Comparison of ENCODE assay signal across 8 cellular contexts in the genomic region with DNA sequence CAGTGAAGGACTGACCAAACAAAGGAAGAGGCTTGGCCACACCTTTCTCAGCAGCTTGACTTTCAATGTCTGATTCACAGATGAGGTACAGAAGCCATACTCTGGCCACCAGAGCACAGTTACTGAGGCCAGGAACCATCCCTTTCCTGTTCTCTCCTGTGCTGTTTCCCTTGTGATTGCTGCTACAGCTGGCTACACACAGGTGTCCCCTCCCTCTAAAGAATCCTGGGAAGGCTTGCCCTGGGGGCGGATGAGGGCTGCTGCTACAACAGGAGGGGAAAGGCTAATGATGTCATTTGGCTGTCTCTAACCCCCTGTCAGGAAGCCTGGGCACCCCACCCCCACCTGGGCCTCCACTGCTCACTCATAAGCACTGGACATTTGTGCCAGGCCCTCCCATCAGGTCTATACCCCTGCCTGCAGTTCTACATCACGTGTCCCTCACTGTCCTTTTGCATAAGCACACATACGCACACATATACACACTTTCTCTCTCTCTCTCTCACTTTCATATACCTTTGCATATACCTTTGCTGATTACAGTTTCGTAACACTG. TPM values are rescaled to one million over a fixed set of nuclear protein-coding genes. Genes with fewer than 3 reads are reported as not detected.
A peak's percentile ranks its signal among the peaks of the same experiment; 100 is the strongest.
DNase-seq lines count a peak whose midpoint lies in the region; ATAC-seq and TF ChIP-seq lines count a peak whose summit lies in the region.

No MANE protein-coding gene starts in this region.

- peaks cover 7% of the 10 kb centered on the region for H3K79me2 ChIP-seq in DND-41 (ENCODE audit: insufficient read depth, low read length)
- H3K79me2 ChIP-seq in MM.1S (ENCODE audit: low read length) = no peaks in the 10 kb centered on the region

- peaks cover 32% of the 10 kb centered on the region for H3F3A ChIP-seq in MM.1S (ENCODE audit: insufficient read depth, low read length)

- H3K4me1 ChIP-seq in DND-41 (ENCODE audit: insufficient read depth, low read length) = peaks cover 35% of the 10 kb centered on the region
- H3K4me1 ChIP-seq in MM.1S (ENCODE audit: low read length) = peaks cover 55% of the 10 kb centered on the region

- ATAC-seq in DND-41 (ENCODE audit: insufficient read depth, low read depth) (no peak), GM21381 (IDR thresholded peaks at IDR 0.05; ENCODE audit: unreplicated experiment) (peak; percentile 55)

- TF ChIP-seq CTCF in DND-41 (IDR thresholded peaks at IDR 0.05; ENCODE audit: borderline replicate concordance, extremely low read depth, low read length, poor library complexity, severe bottlenecking) (no peak), MM.1S (IDR thresholded peaks at IDR 0.05; ENCODE audit: low read length) (no peak)

- no peaks in the 10 kb centered on the region for H3K9me3 ChIP-seq in DND-41 (ENCODE audit: insufficient read depth, low read length, severe bottlenecking)
- no peaks in the 10 kb centered on the region for H3K9me3 ChIP-seq in MM.1S (replicated peaks; ENCODE audit: insufficient read depth, low read length)

- H3K36me3 ChIP-seq in DND-41 (ENCODE audit: insufficient read depth, low read length) = peaks cover 21% of the 10 kb centered on the region
- H3K36me3 ChIP-seq in MM.1S (replicated peaks; ENCODE audit: insufficient read depth, low read length) = no peaks in the 10 kb centered on the region

- no peak overlapping the region for H2AFZ ChIP-seq in DND-41 (ENCODE audit: low read depth, low read length)
- H2AFZ ChIP-seq in MM.1S (ENCODE audit: low read length) = no peak overlapping the region

- no peak overlapping the region for H3K9ac ChIP-seq in DND-41 (ENCODE audit: low read depth, low read length)
- H3K9ac ChIP-seq in MM.1S (ENCODE audit: low read length) = peak overlapping the region; percentile 52

- no peak overlapping the region for H3K4me3 ChIP-seq in DND-41 (ENCODE audit: low read depth in 1 of 2, low read length in 2 of 2)
- H3K4me3 ChIP-seq in MM.1S (ENCODE audit: low read length) = no peak overlapping the region

- H3K9me2 ChIP-seq in MM.1S (replicated peaks; ENCODE audit: insufficient read depth, low read length) = no peaks in the 10 kb centered on the region

- H3K4me2 ChIP-seq in DND-41 (ENCODE audit: insufficient read depth, low read length) (no peak overlapping the region), MM.1S (ENCODE audit: low read depth, low read length) (peak overlapping the region; percentile 84)

- H3K27ac ChIP-seq in DND-41 (ENCODE audit: low read length) (peak overlapping the region; percentile 90), MM.1S (ENCODE audit: low read length) (peak overlapping the region; percentile 86)

- no peak for DNase-seq in DND-41
- DNase-seq in MM.1S = peak; percentile 84
- peak; percentile 14 for DNase-seq in glomerular visceral epithelial cell (ENCODE audit: extremely low spot score)
- no peak for DNase-seq in AG08395 (ENCODE audit: low spot score)
- DNase-seq in hippocampal formation (lab: John Stamatoyannopoulos, UW) = no peak
- DNase-seq in NAMALWA (ENCODE audit: low spot score) = no peak
- no peak for DNase-seq in mucosa of gallbladder (ENCODE audit: low spot score)

- H4K20me1 ChIP-seq in DND-41 (ENCODE audit: insufficient read depth, low read length) (no peaks in the 10 kb centered on the region), MM.1S (ENCODE audit: insufficient read depth, low read length) (no peaks in the 10 kb centered on the region)

- no peaks in the 10 kb centered on the region for H3K27me3 ChIP-seq in DND-41 (ENCODE audit: insufficient read depth, low read length, poor library complexity)
- no peaks in the 10 kb centered on the region for H3K27me3 ChIP-seq in MM.1S (replicated peaks; ENCODE audit: insufficient read depth, low read length)

RNA-seq across cellular contexts. Expression of a gene that starts 41.3 kb away (rescaled TPM):
- total RNA-seq in mucosa of gallbladder = 33.4 TPM

RNA-seq across cellular contexts. Expression of a gene that starts 42.5 kb away (rescaled TPM):
- total RNA-seq in mucosa of gallbladder = 27.8 TPM

RNA-seq across cellular contexts. Expression of a gene that starts 59.2 kb away (rescaled TPM):
- 0.32 TPM for total RNA-seq in mucosa of gallbladder

Comparison
In these comparisons a context has a peak if more than half of its experiments do, and no peak if none do; other contexts are left out.
1. DNase-seq: peak in MM.1S (single experiment) and glomerular visceral epithelial cell (single experiment); none in DND-41 (single experiment), AG08395 (single experiment), hippocampal formation (0 of 2), NAMALWA (single experiment) and mucosa of gallbladder (single experiment).